Comparison of ENCODE assay signal across 9 cellular contexts in genomic region chr1:155137129-155137528, GRCh38. TPM values are rescaled to one million over a fixed set of nuclear protein-coding genes. Genes with fewer than 3 reads are reported as not detected.
DNase-seq lines count a peak whose midpoint lies in the region; ATAC-seq, FAIRE-seq and TF ChIP-seq lines count a peak whose summit lies in the region.
"Had no signal": no experiment of that assay in that cellular context is flagged by ENCODE, and none has a peak within 500 bp of the region (broad histone marks: within the 10 kb centered on the region; RNA-seq: fewer than 3 reads in every experiment).

No MANE protein-coding gene starts in this region.

- no peaks in the 10 kb centered on the region for H4K20me1 ChIP-seq in IMR-90 (ENCODE audit: insufficient read depth, low read length)

- peak overlapping the region in 1 of 2 experiments; percentile 45; a peak in 2 of 4 replicates for H4K8ac ChIP-seq in IMR-90 (ENCODE audit: low read depth in 2 of 2, low read length in 2 of 2)

- no TSS peak for BruUV-seq in IMR-90 (replicated peaks; lab: Mats Ljungman, UMichigan)

- no peak overlapping the region for H3K18ac ChIP-seq in IMR-90 (ENCODE audit: low read depth, low read length)

- in situ Hi-C loops in IMR-90 (cut with MboI; ENCODE audit: low sequenced_read_pairs) = no loop called here

- H3K4ac ChIP-seq in IMR-90 (ENCODE audit: low read depth, low read length) = no peak overlapping the region

- H3K4me1 ChIP-seq in A549 (peaks cover 31% of the 10 kb centered on the region), IMR-90 (ENCODE audit: control insufficient read depth, insufficient read depth, low read length) (peaks cover 8% of the 10 kb centered on the region; the same call in 1 of the 2 replicates), muscle layer of colon (ENCODE audit: insufficient read depth, low read length) (peaks cover 27% of the 10 kb centered on the region)

- peaks cover 23 to 44% of the 10 kb centered on the region in 2 experiments for H3K79me1 ChIP-seq in IMR-90 (ENCODE audit: low read depth in 1 of 2, low read length in 2 of 2)

- H3K14ac ChIP-seq in IMR-90 (replicated peaks; ENCODE audit: low read depth, low read length) = no peak overlapping the region

- no peak for TF ChIP-seq RAD21 in A549 (conservative IDR thresholded peaks at IDR 0.05 in 1 of 2, IDR thresholded peaks at IDR 0.05 in 1 of 2)
- no peak for TF ChIP-seq RAD21 in IMR-90 (IDR thresholded peaks at IDR 0.05; ENCODE audit: low read length)

- intact Hi-C loops in IMR-90 (cut with micrococcal nuclease) = no loop called here

- no peaks in the 10 kb centered on the region for H3K9me3 Mint-ChIP-seq in central memory CD8-positive, alpha-beta T cell

- CTCF ChIA-PET in A549 (lab: Yijun Ruan, JAX) (interaction anchor here (0.6 to 19.7 kb wide), 12 partner anchors 11 to 92 kb away, joined by 3 to 309 read pairs (median 4); partner anchors contain the start of genes ADAM15 and KRTCAP2), IMR-90 (lab: Yijun Ruan, JAX) (interaction anchor here (0.6 to 1.1 kb wide), 2 partner anchors 17 to 46 kb away, joined by 3 to 4 read pairs; no protein-coding TSS in a partner anchor)

- H3K4me2 ChIP-seq in A549 (peak overlapping the region; percentile 82), IMR-90 (ENCODE audit: low read depth, low read length) (peak overlapping the region; percentile 66; the same call in 1 of the 2 replicates)

- no peak for TF ChIP-seq EP300 in A549 (IDR thresholded peaks at IDR 0.05)

- peak overlapping the region; percentile 99 for H3K4me3 Mint-ChIP-seq in central memory CD8-positive, alpha-beta T cell

- H3K36me3 Mint-ChIP-seq in central memory CD8-positive, alpha-beta T cell (ENCODE audit: insufficient read depth) = peaks cover 9% of the 10 kb centered on the region

- no peak overlapping the region for H2AK5ac ChIP-seq in IMR-90 (ENCODE audit: low read depth, low read length)

- H2BK5ac ChIP-seq in IMR-90 (ENCODE audit: low read depth, low read length, poor library complexity, severe bottlenecking) = no peak overlapping the region

- H4K91ac ChIP-seq in IMR-90 (ENCODE audit: insufficient read depth, low read depth, low read length) = no peak overlapping the region

- 93% methylated on average over 1 of the region's 1 CpG for WGBS in A549 (ENCODE audit: missing lambda C conversion rate)
- no CpG with 5 or more reads among the region's 1 CpG for WGBS in IMR-90 (ENCODE audit: extremely low coverage in 2 of 2, insufficient read length in 1 of 2), 2 experiments

- TF ChIP-seq CTCF in A549 (IDR thresholded peaks at IDR 0.05) (no peak), IMR-90 (conservative IDR thresholded peaks at IDR 0.05; ENCODE audit: low read depth, low read length) (no peak)

- no peak overlapping the region for H3K23ac ChIP-seq in IMR-90 (ENCODE audit: low read depth, low read length)

- H3K9ac ChIP-seq in IMR-90 (ENCODE audit: low read depth, low read length) (peak overlapping the region; percentile 21; the same call in 1 of the 2 replicates), muscle layer of colon (ENCODE audit: low read length) (no peak overlapping the region)

- H3K56ac ChIP-seq in IMR-90 (ENCODE audit: extremely low read depth, insufficient read depth, low read length) = no peak overlapping the region

- H2AFZ ChIP-seq in IMR-90 (replicated peaks; ENCODE audit: low read length, poor library complexity) = no peak overlapping the region

- H3K27me3 Mint-ChIP-seq in central memory CD8-positive, alpha-beta T cell = no peaks in the 10 kb centered on the region

- H3K4me3 ChIP-seq in A549 = no peak overlapping the region
- peak overlapping the region; percentile 5; the same call in 1 of the 2 replicates for H3K4me3 ChIP-seq in IMR-90 (ENCODE audit: insufficient read depth, low read depth, low read length)
- peak overlapping the region in 1 of 2 donors; percentile 51 for H3K4me3 ChIP-seq in muscle layer of colon (ENCODE audit: low read depth in 1 of 2, low read length in 2 of 2)

- no peaks in the 10 kb centered on the region for H3K9me3 ChIP-seq in A549
- no peaks in the 10 kb centered on the region for H3K9me3 ChIP-seq in IMR-90 (ENCODE audit: control insufficient read depth, insufficient read depth, low read length)
- no peaks in the 10 kb centered on the region for H3K9me3 ChIP-seq in muscle layer of colon (ENCODE audit: low read length)
- H3K9me3 ChIP-seq: SJSA1 had no signal

- no peak overlapping the region for H2BK120ac ChIP-seq in IMR-90 (ENCODE audit: low read depth, low read length)

- H3K27ac ChIP-seq in A549 (peak overlapping the region in 1 of 2 experiments; percentile 90; a peak in 3 of 6 replicates), IMR-90 (ENCODE audit: insufficient read depth, low read length) (no peak overlapping the region; the same call in 1 of the 2 replicates), muscle layer of colon (ENCODE audit: low read depth, low read length) (peak overlapping the region; percentile 64)

- H3K27ac Mint-ChIP-seq in central memory CD8-positive, alpha-beta T cell (ENCODE audit: low read depth) = peak overlapping the region; percentile 100

- H4K5ac ChIP-seq in IMR-90 (ENCODE audit: low read depth, low read length) = 0 out of 2 replicates have a peak overlapping the region, but pooled peaks have one; percentile 20

- POLR2A ChIA-PET in A549 (lab: Yijun Ruan, JAX) = no interaction called here
- POLR2A ChIA-PET in IMR-90 (lab: Charles Lee; ENCODE audit: unreplicated experiment) = interaction anchor here (0.7 kb wide), 1 partner anchor 136 kb away, joined by 3 read pairs; the partner anchor contains the start of gene CLK2

- peaks cover 20% of the 10 kb centered on the region; the same call in 1 of the 2 replicates for H3K9me1 ChIP-seq in IMR-90 (ENCODE audit: insufficient read depth, low read length)

- H3K27me3 ChIP-seq in IMR-90 (ENCODE audit: control insufficient read depth, insufficient read depth, low read length) (no peaks in the 10 kb centered on the region; the same call in 1 of the 2 replicates), muscle layer of colon (ENCODE audit: control insufficient read depth in 1 of 2, insufficient read depth in 2 of 2, low read length in 2 of 2) (no peaks in the 10 kb centered on the region)
- H3K27me3 ChIP-seq: SJSA1 had no signal

- dilution Hi-C loops in IMR-90 (cut with HindIII; ENCODE audit: low sequenced_read_pairs, unreplicated experiment) = no loop called here

- peaks cover 7% of the 10 kb centered on the region for H3K36me3 ChIP-seq in IMR-90 (ENCODE audit: control insufficient read depth, insufficient read depth, low read length)
- peaks cover 20% of the 10 kb centered on the region for H3K36me3 ChIP-seq in muscle layer of colon (ENCODE audit: insufficient read depth, low read length)

- no peak for TF ChIP-seq POLR2A in A549 (IDR thresholded peaks at IDR 0.05; ENCODE audit: low read length)
- TF ChIP-seq POLR2A in IMR-90 (IDR thresholded peaks at IDR 0.05; ENCODE audit: low read depth, low read length) = no peak
- TF ChIP-seq POLR2A in GM18505 (IDR thresholded peaks at IDR 0.05; ENCODE audit: borderline replicate concordance, extremely low read depth, insufficient read depth, insufficient read length) = no peak

- peaks cover 42% of the 10 kb centered on the region for H3K4me1 Mint-ChIP-seq in central memory CD8-positive, alpha-beta T cell

- no peak overlapping the region for H2AK9ac ChIP-seq in IMR-90 (replicated peaks; ENCODE audit: low read depth, low read length, poor library complexity)

- H2BK15ac ChIP-seq in IMR-90 (ENCODE audit: low read depth, low read length) = no peak overlapping the region

- no peak overlapping the region for H2BK20ac ChIP-seq in IMR-90 (ENCODE audit: low read depth, low read length)

- DNase-seq in A549 (ENCODE audit: low read depth in 1 of 2, low spot score in 1 of 2) (no peak), IMR-90 (no peak), NCI-H2029 treated with DMSO at 0.1 percent for 48 hours (lab: John Stamatoyannopoulos, UW) (no peak), SIG-M5 treated with dmso at 0.1 percent for 504 hours (lab: John Stamatoyannopoulos, UW; ENCODE audit: unreplicated experiment) (no peak), urothelium cell line (ENCODE audit: low spot score) (no peak)
- no peak for DNase-seq in central memory CD8-positive, alpha-beta T cell (ENCODE audit: low spot score in 2 of 2)

- FAIRE-seq in A549 (lab: Jason Lieb, UNC) = no peak
- FAIRE-seq in urothelium cell line (lab: Jason Lieb, UNC) = no peak

- no peak for ATAC-seq in A549
- ATAC-seq in IMR-90 (ENCODE audit: low read depth) = no peak
- no peak for ATAC-seq in central memory CD8-positive, alpha-beta T cell (replicated peaks; ENCODE audit: extremely low read depth, poor library complexity, severe bottlenecking)
- no peak for ATAC-seq in GM18505 (IDR thresholded peaks at IDR 0.05; ENCODE audit: unreplicated experiment)

RNA-seq across cellular contexts. Expression of gene SLC50A1, which starts 1.5 kb away (rescaled TPM):
- 39.3 and 39.4 TPM in 2 replicates for polyA plus RNA-seq in A549 (2011; rRNA removed)
- 21.3 and 27.6 TPM in 2 replicates for polyA plus RNA-seq in A549 (2012; cell fraction: cytosol; rRNA removed)
- 11.9 and 13.7 TPM in 2 replicates for polyA plus RNA-seq in A549 (2012; cell fraction: nucleus; rRNA removed)
- polyA plus RNA-seq in A549 (2017; fragmentation: RNase III; extraction: RNeasy Plus Mini Kit Qiagen cat#74134 plus additional on column Dnase treatment) = 28.2 to 30.7 TPM (median 28.9 TPM) in 3 replicates
- 31.7 and 33.7 TPM in 2 replicates for polyA minus RNA-seq in A549 (2011; rRNA and poly(A)+ RNA removed)
- total RNA-seq in IMR-90 (2012; rRNA removed) = 20.6 and 21.1 TPM in 2 replicates
- 19.5 and 20.8 TPM in 2 replicates for polyA plus RNA-seq in IMR-90 (2012; rRNA removed)
- 17.7 and 26.1 TPM in 2 replicates for polyA plus RNA-seq in IMR-90 (2012; cell fraction: cytosol; rRNA removed)
- polyA plus RNA-seq in IMR-90 (2012; cell fraction: nucleus; rRNA removed; ENCODE audit: low replicate concordance) = 12.1 and 13.2 TPM in 2 replicates

RNA-seq across cellular contexts. Expression of gene DPM3, which starts 3.2 kb away (rescaled TPM):
- polyA plus RNA-seq in A549 (2011; rRNA removed) (22.8 and 33.7 TPM in 2 replicates), A549 (2017; fragmentation: RNase III; extraction: RNeasy Plus Mini Kit Qiagen cat#74134 plus additional on column Dnase treatment) (67.5 to 83.0 TPM (median 80.3 TPM) in 3 replicates), IMR-90 (2012; rRNA removed) (129 and 138 TPM in 2 replicates)
- polyA plus RNA-seq in A549 (2012; cell fraction: cytosol; rRNA removed) = 252 TPM in 2 replicates
- polyA plus RNA-seq in A549 (2012; cell fraction: nucleus; rRNA removed) = 247 and 265 TPM in 2 replicates
- polyA minus RNA-seq in A549 (2011; rRNA and poly(A)+ RNA removed) = 7.8 and 9.2 TPM in 2 replicates
- 29.0 and 30.6 TPM in 2 replicates for total RNA-seq in IMR-90 (2012; rRNA removed)
- polyA plus RNA-seq in IMR-90 (2012; cell fraction: cytosol; rRNA removed) = 211 and 435 TPM in 2 replicates
- 30.8 and 68.8 TPM in 2 replicates for polyA plus RNA-seq in IMR-90 (2012; cell fraction: nucleus; rRNA removed; ENCODE audit: low replicate concordance)

RNA-seq across cellular contexts. Expression of gene EFNA1, which starts 9.5 kb away (rescaled TPM):
- polyA plus RNA-seq in A549 (2011; rRNA removed) = 38.9 and 64.6 TPM in 2 replicates
- polyA plus RNA-seq in A549 (2012; cell fraction: cytosol; rRNA removed) = 50.0 and 68.1 TPM in 2 replicates
- 60.2 and 62.0 TPM in 2 replicates for polyA plus RNA-seq in A549 (2012; cell fraction: nucleus; rRNA removed)
- polyA plus RNA-seq in A549 (2017; fragmentation: RNase III; extraction: RNeasy Plus Mini Kit Qiagen cat#74134 plus additional on column Dnase treatment) = 19.1 to 25.4 TPM (median 25.1 TPM) in 3 replicates
- polyA minus RNA-seq in A549 (2011; rRNA and poly(A)+ RNA removed) = 56.6 and 85.8 TPM in 2 replicates
- total RNA-seq in IMR-90 (2012; rRNA removed) = 0.28 and 0.90 TPM in 2 replicates
- 1.4 and 1.6 TPM in 2 replicates for polyA plus RNA-seq in IMR-90 (2012; rRNA removed)
- 0.63 and 1.4 TPM in 2 replicates for polyA plus RNA-seq in IMR-90 (2012; cell fraction: cytosol; rRNA removed)
- 2.6 and 4.4 TPM in 2 replicates for polyA plus RNA-seq in IMR-90 (2012; cell fraction: nucleus; rRNA removed; ENCODE audit: low replicate concordance)

RNA-seq across cellular contexts. Expression of gene KRTCAP2, which starts 36.0 kb away (rescaled TPM):
- polyA plus RNA-seq in A549 (2011; rRNA removed) (154 and 227 TPM in 2 replicates), A549 (2017; fragmentation: RNase III; extraction: RNeasy Plus Mini Kit Qiagen cat#74134 plus additional on column Dnase treatment) (216 to 218 TPM (median 217 TPM) in 3 replicates), IMR-90 (2012; rRNA removed) (189 and 232 TPM in 2 replicates)
- 242 and 259 TPM in 2 replicates for polyA plus RNA-seq in A549 (2012; cell fraction: cytosol; rRNA removed)
- 210 and 274 TPM in 2 replicates for polyA plus RNA-seq in A549 (2012; cell fraction: nucleus; rRNA removed)
- 307 and 312 TPM in 2 replicates for polyA minus RNA-seq in A549 (2011; rRNA and poly(A)+ RNA removed)
- total RNA-seq in IMR-90 (2012; rRNA removed) = 76.1 and 76.7 TPM in 2 replicates
- 399 and 412 TPM in 2 replicates for polyA plus RNA-seq in IMR-90 (2012; cell fraction: cytosol; rRNA removed)
- 167 and 203 TPM in 2 replicates for polyA plus RNA-seq in IMR-90 (2012; cell fraction: nucleus; rRNA removed; ENCODE audit: low replicate concordance)

RNA-seq across cellular contexts. Expression of gene TRIM46, which starts 36.5 kb away (rescaled TPM):
- polyA plus RNA-seq in A549 (2011; rRNA removed) (1.1 and 1.5 TPM in 2 replicates), A549 (2017; fragmentation: RNase III; extraction: RNeasy Plus Mini Kit Qiagen cat#74134 plus additional on column Dnase treatment) (1.7 to 2.8 TPM (median 2.7 TPM) in 3 replicates), IMR-90 (2012; rRNA removed) (6.2 and 6.9 TPM in 2 replicates)
- polyA plus RNA-seq in A549 (2012; cell fraction: cytosol; rRNA removed) = 1.9 and 2.3 TPM in 2 replicates
- 7.7 and 11.0 TPM in 2 replicates for polyA plus RNA-seq in A549 (2012; cell fraction: nucleus; rRNA removed)
- 1.3 and 1.9 TPM in 2 replicates for polyA minus RNA-seq in A549 (2011; rRNA and poly(A)+ RNA removed)
- 2.3 and 2.5 TPM in 2 replicates for total RNA-seq in IMR-90 (2012; rRNA removed)
- 4.3 and 5.5 TPM in 2 replicates for polyA plus RNA-seq in IMR-90 (2012; cell fraction: cytosol; rRNA removed)
- polyA plus RNA-seq in IMR-90 (2012; cell fraction: nucleus; rRNA removed; ENCODE audit: low replicate concordance) = 26.2 and 56.7 TPM in 2 replicates
